9 cellular contexts compared by ENCODE assay signal in genomic region chr9:113057193-113057592, GRCh38. TPM values are rescaled to one million over a fixed set of nuclear protein-coding genes. Genes with fewer than 3 reads are reported as not detected.
DNase-seq lines count a peak whose midpoint lies in the region; ATAC-seq and TF ChIP-seq lines count a peak whose summit lies in the region.
"Had no signal": no experiment of that assay in that cellular context is flagged by ENCODE, and none has a peak within 500 bp of the region (broad histone marks: within the 10 kb centered on the region; RNA-seq: fewer than 3 reads in every experiment).

No MANE protein-coding gene starts in this region.

- H3K9me2 ChIP-seq in DOHH2 (replicated peaks; ENCODE audit: control insufficient read depth, low read length) = no peaks in the 10 kb centered on the region

- H3K4me1 ChIP-seq in DOHH2 (ENCODE audit: control insufficient read depth, low read length) (peaks cover 5% of the 10 kb centered on the region; the same call in 1 of the 2 replicates), Panc1 (ENCODE audit: control insufficient read depth, insufficient read depth, low read length) (no peaks in the 10 kb centered on the region)

- TF ChIP-seq CTCF in DOHH2 (IDR thresholded peaks at IDR 0.05; ENCODE audit: low read depth, low read length, poor library complexity, severe bottlenecking) = no peak
- TF ChIP-seq CTCF in Panc1 (IDR thresholded peaks at IDR 0.05) = no peak
- no peak for TF ChIP-seq CTCF in fibroblast of villous mesenchyme (IDR thresholded peaks at IDR 0.05; ENCODE audit: insufficient read depth, low read depth, low read length)
- no peak for TF ChIP-seq CTCF in RWPE1 (conservative IDR thresholded peaks at IDR 0.05; ENCODE audit: low read depth)

- H3K9me3 ChIP-seq in DOHH2 (ENCODE audit: control insufficient read depth, insufficient read depth, low read length) (peaks cover 17% of the 10 kb centered on the region; the same call in 1 of the 2 replicates), Panc1 (ENCODE audit: control insufficient read depth, insufficient read depth, low read depth, low read length) (peaks cover 2% of the 10 kb centered on the region; the same call in 1 of the 2 replicates)

- CTCF ChIA-PET in Panc1 (lab: Charles Lee) (no interaction called here), RWPE1 (lab: Yijun Ruan, JAX) (no interaction called here)

- no peaks in the 10 kb centered on the region for H4K20me1 ChIP-seq in DOHH2 (ENCODE audit: control insufficient read depth, insufficient read depth, low read depth, low read length)

- DNase-seq in Panc1 (ENCODE audit: low read depth, low spot score) = no peak
- DNase-seq in fibroblast of villous mesenchyme (ENCODE audit: low read depth) = no peak
- no peak for DNase-seq in skeletal muscle cell (ENCODE audit: low read depth)
- no peak for DNase-seq in RWPE1 (ENCODE audit: low spot score)
- no peak for DNase-seq in effector CD8-positive, alpha-beta T cell (lab: John Stamatoyannopoulos, UW)
- no peak for DNase-seq in GM19240 (ENCODE audit: insufficient read length, low spot score)
- no peak for DNase-seq in glomerular visceral epithelial cell (ENCODE audit: extremely low spot score)
- DNase-seq: PC-3 had no signal

- peak overlapping the region; percentile 66 for H3K4me2 ChIP-seq in DOHH2 (ENCODE audit: low read length)

- H3K4me3 ChIP-seq in DOHH2 (ENCODE audit: low read length) (peak overlapping the region; percentile 81), Panc1 (ENCODE audit: low read depth in 2 of 2, low read length in 2 of 2) (peak overlapping the region; percentile 63 to 68), fibroblast of villous mesenchyme (ENCODE audit: low read depth, low read length) (peak overlapping the region; percentile 72), skeletal muscle cell (ENCODE audit: low read depth, low read length) (peak overlapping the region; percentile 72)

- BruUV-seq in Panc1 (replicated peaks; lab: Mats Ljungman, UMichigan) = no TSS peak

- H3K36me3 ChIP-seq in DOHH2 (ENCODE audit: control insufficient read depth, low read length) = no peaks in the 10 kb centered on the region
- H3K36me3 ChIP-seq in Panc1 (ENCODE audit: control insufficient read depth, insufficient read depth, low read length) = no peaks in the 10 kb centered on the region

- no peaks in the 10 kb centered on the region for H3K27me3 ChIP-seq in DOHH2 (ENCODE audit: control insufficient read depth, low read length)
- H3K27me3 ChIP-seq in Panc1 (ENCODE audit: control insufficient read depth, insufficient read depth, low read length) = no peaks in the 10 kb centered on the region

- peaks cover 8% of the 10 kb centered on the region; the same call in 1 of the 2 replicates for H3K79me2 ChIP-seq in DOHH2 (ENCODE audit: control insufficient read depth, low read length)

- no peak for ATAC-seq in Panc1
- ATAC-seq: PC-3 had no signal

- H3K27ac ChIP-seq in DOHH2 (ENCODE audit: low read depth, low read length) = no peak overlapping the region
- peak overlapping the region; percentile 75 for H3K27ac ChIP-seq in Panc1 (ENCODE audit: low read length)
- H3K27ac ChIP-seq in RWPE1 = no peak overlapping the region; the same call in 1 of the 2 replicates

- intact Hi-C loops in Panc1 (cut with micrococcal nuclease; ENCODE audit: unreplicated experiment) = no loop called here

- in situ Hi-C loops in Panc1 (cut with HindIII; ENCODE audit: low pct_unique_long_range_greater_than_20kb, low sequenced_read_pairs) = no loop called here

- no peaks in the 10 kb centered on the region; the same call in 1 of the 2 replicates for H3F3A ChIP-seq in DOHH2 (ENCODE audit: control insufficient read depth, insufficient read depth)

- POLR2A ChIA-PET in Panc1 (lab: Charles Lee) (no interaction called here), RWPE1 (lab: Yijun Ruan, JAX; ENCODE audit: low non-redundant PET) (no interaction called here)

RNA-seq across cellular contexts. Expression of gene ZFP37, which starts 0.7 kb away (rescaled TPM):
- total RNA-seq in Panc1 (2021; ENCODE audit: unreplicated experiment) (1.1 TPM), fibroblast of villous mesenchyme (1.6 and 2.6 TPM in 2 replicates)
- 0.59 TPM for polyA plus RNA-seq in Panc1 (2012; ENCODE audit: insufficient read length)
- total RNA-seq: PC-3 had no signal

RNA-seq across cellular contexts. Expression of gene ZNF883, which starts 45.2 kb away (rescaled TPM):
- total RNA-seq in Panc1 (2021; ENCODE audit: unreplicated experiment) (not detected), fibroblast of villous mesenchyme (0.64 and 2.2 TPM in 2 replicates)
- not detected for polyA plus RNA-seq in Panc1 (2012; ENCODE audit: insufficient read length)
- total RNA-seq: PC-3 had no signal
